In genomic region chr15:59372352-59373211, GRCh38 we compare ENCODE assay signal across 1 cellular context.
TF ChIP-seq lines count a peak whose summit lies in the region.

Gene MYO1E, minus strand, starts transcription at chr15:59372871. Its CDS starts 371 bp downstream, at chr15:59372500.

TF ChIP-seq in HepG2, 621 proteins besides CTCF, POLR2A, EP300 and RAD21 (continued from another document and continues in another):
- TF ChIP-seq ZBTB40 (IDR thresholded peaks at IDR 0.05) (no peak), ZBTB40 (CRISPR knock-in tag; IDR thresholded peaks at IDR 0.05) (peak; percentile 56), ZFP36L2 (CRISPR knock-in tag; IDR thresholded peaks at IDR 0.05) (no peak), SMARCC2 (IDR thresholded peaks at IDR 0.05) (no peak), ZMYM3 (CRISPR knock-in tag; IDR thresholded peaks at IDR 0.05) (0 out of 2 replicates have a peak, but pooled peaks have one; percentile 9), LBX2 (CRISPR knock-in tag; IDR thresholded peaks at IDR 0.05; ENCODE audit: borderline replicate concordance) (no peak), EEA1 (CRISPR knock-in tag; IDR thresholded peaks at IDR 0.05; ENCODE audit: borderline replicate concordance) (no peak), ZBTB34 (CRISPR knock-in tag; IDR thresholded peaks at IDR 0.05) (peak; percentile 58; the same call in 1 of the 2 replicates), NPAS2 (CRISPR knock-in tag; IDR thresholded peaks at IDR 0.05; ENCODE audit: borderline replicate concordance) (no peak), ZNF552 (CRISPR knock-in tag; IDR thresholded peaks at IDR 0.05; ENCODE audit: borderline replicate concordance) (no peak), ZNF569 (CRISPR knock-in tag; IDR thresholded peaks at IDR 0.05; ENCODE audit: borderline replicate concordance) (no peak), HNRNPK (IDR thresholded peaks at IDR 0.05; ENCODE audit: low read depth, low read length, poor library complexity, severe bottlenecking) (no peak), DMTF1 (CRISPR knock-in tag; IDR thresholded peaks at IDR 0.05) (0 out of 2 replicates have a peak, but pooled peaks have one; percentile 17), SMC3 (IDR thresholded peaks at IDR 0.05; ENCODE audit: low read length) (no peak), HDAC1 (CRISPR knock-in tag; IDR thresholded peaks at IDR 0.05) (peak; percentile 80), SRY (CRISPR knock-in tag; IDR thresholded peaks at IDR 0.05) (peak; percentile 23), ZNF225 (CRISPR knock-in tag; IDR thresholded peaks at IDR 0.05) (no peak; the same call in 1 of the 2 replicates), GTF2F1 (IDR thresholded peaks at IDR 0.05; ENCODE audit: low read length) (no peak), SMAD1 (CRISPR knock-in tag; IDR thresholded peaks at IDR 0.05; ENCODE audit: borderline replicate concordance, low read depth) (peak; percentile 78; the same call in 1 of the 2 replicates), PLRG1 (conservative IDR thresholded peaks at IDR 0.05) (no peak), ERF (CRISPR knock-in tag; IDR thresholded peaks at IDR 0.05) (peak; percentile 84), IKZF1 (IDR thresholded peaks at IDR 0.05) (no peak), MLX (CRISPR knock-in tag; IDR thresholded peaks at IDR 0.05) (no peak), ZNF614 (CRISPR knock-in tag; IDR thresholded peaks at IDR 0.05; ENCODE audit: borderline replicate concordance) (peak; percentile 8; the same call in 1 of the 2 replicates), ZBTB42 (CRISPR knock-in tag; IDR thresholded peaks at IDR 0.05) (no peak), WIZ (CRISPR knock-in tag; IDR thresholded peaks at IDR 0.05) (no peak), KLF13 (CRISPR knock-in tag; IDR thresholded peaks at IDR 0.05) (no peak), ZFP41 (CRISPR knock-in tag; IDR thresholded peaks at IDR 0.05; ENCODE audit: borderline replicate concordance) (0 out of 2 replicates have a peak, but pooled peaks have one; percentile 45), CREB1 (IDR thresholded peaks at IDR 0.05) (peak; percentile 26; the same call in 1 of the 2 replicates), CREB1 (CRISPR knock-in tag; IDR thresholded peaks at IDR 0.05) (peak; percentile 88), ZNF710 (CRISPR knock-in tag; IDR thresholded peaks at IDR 0.05; ENCODE audit: borderline replicate concordance) (peak; percentile 39; the same call in 1 of the 2 replicates), IRF9 (CRISPR knock-in tag; IDR thresholded peaks at IDR 0.05; ENCODE audit: borderline replicate concordance) (peak; percentile 76; the same call in 1 of the 2 replicates), NFATC3 (CRISPR knock-in tag; IDR thresholded peaks at IDR 0.05) (peak; percentile 44; the same call in 1 of the 2 replicates), SIX4 (CRISPR knock-in tag; IDR thresholded peaks at IDR 0.05) (0 out of 2 replicates have a peak, but pooled peaks have one; percentile 34), PAX8 (CRISPR knock-in tag; IDR thresholded peaks at IDR 0.05; ENCODE audit: borderline replicate concordance) (no peak), SNAPC5 (CRISPR knock-in tag; IDR thresholded peaks at IDR 0.05; ENCODE audit: borderline replicate concordance) (no peak), ZBED4 (CRISPR knock-in tag; IDR thresholded peaks at IDR 0.05; ENCODE audit: borderline replicate concordance) (peak; percentile 49), SOX13 (IDR thresholded peaks at IDR 0.05) (no peak), SOX13 (CRISPR knock-in tag; conservative IDR thresholded peaks at IDR 0.05 in 1 of 2, IDR thresholded peaks at IDR 0.05 in 1 of 2) (peak in 1 of 2 experiments; percentile 31; a peak in 1 of 4 replicates), ZFAT (CRISPR knock-in tag; conservative IDR thresholded peaks at IDR 0.05) (no peak), JARID2 (CRISPR knock-in tag; IDR thresholded peaks at IDR 0.05; ENCODE audit: insufficient replicate concordance) (no peak), ZNF333 (CRISPR knock-in tag; IDR thresholded peaks at IDR 0.05; ENCODE audit: borderline replicate concordance) (no peak; the same call in 1 of the 2 replicates)
